In genomic region chr16:26542198-26542597, GRCh38 we compare ENCODE assay signal across 26 cellular contexts.
DNase-seq lines count a peak whose midpoint lies in the region; ATAC-seq, FAIRE-seq and TF ChIP-seq lines count a peak whose summit lies in the region.
"Had no signal": no experiment of that assay in that cellular context is flagged by ENCODE, and none has a peak within 500 bp of the region (broad histone marks: within the 10 kb centered on the region; RNA-seq: fewer than 3 reads in every experiment).

No MANE protein-coding gene starts in this region.

- TF ChIP-seq RAD21 in HepG2 (CRISPR knock-in tag; IDR thresholded peaks at IDR 0.05) (no peak), IMR-90 (IDR thresholded peaks at IDR 0.05; ENCODE audit: low read length) (no peak)

- DNase-seq in HepG2 (ENCODE audit: low spot score) (no peak), right lobe of liver (no peak), IMR-90 (no peak), esophagus muscularis mucosa (ENCODE audit: extremely low spot score) (peak; percentile 37), urothelium cell line (ENCODE audit: low spot score) (no peak), GM03348 (ENCODE audit: low spot score) (no peak), uterus (no peak), T-helper 17 cell (no peak)
- DNase-seq: AML-193; Caco-2; Calu3; CD4-positive, alpha-beta T cell; CD8-positive, alpha-beta T cell; DMS79 treated with DMSO at 0.1 percent for 48 hours; GF-D8 had no signal

- no peak overlapping the region for H2BK120ac ChIP-seq in IMR-90 (ENCODE audit: low read depth, low read length)

- FAIRE-seq in HepG2 (lab: Jason Lieb, UNC) (no peak), urothelium cell line (lab: Jason Lieb, UNC) (peak; percentile 70)
- FAIRE-seq: A549, D721Med, G401.6, GM12878, GM12892, GM18507, GM19239 had no signal

- H3K4me1 Mint-ChIP-seq in T-helper 17 cell = no peaks in the 10 kb centered on the region
- H3K4me1 Mint-ChIP-seq: B cell had no signal

- in situ Hi-C loops in HepG2 (cut with HindIII; ENCODE audit: extremely low pct_ligation_motif_present, low pct_unique_long_range_greater_than_20kb) = no loop called here
- in situ Hi-C loops in IMR-90 (cut with MboI; ENCODE audit: low sequenced_read_pairs) = no loop called here

- H4K91ac ChIP-seq in IMR-90 (ENCODE audit: insufficient read depth, low read depth, low read length) = no peak overlapping the region

- no peak for TF ChIP-seq POLR2A in HepG2 (IDR thresholded peaks at IDR 0.05; ENCODE audit: insufficient read depth in 1 of 2, low read depth in 2 of 2, low read length in 2 of 2)
- TF ChIP-seq POLR2A in right lobe of liver (IDR thresholded peaks at IDR 0.05) = no peak
- TF ChIP-seq POLR2A in IMR-90 (IDR thresholded peaks at IDR 0.05; ENCODE audit: low read depth, low read length) = no peak
- no peak for TF ChIP-seq POLR2A in esophagus muscularis mucosa (IDR thresholded peaks at IDR 0.05; ENCODE audit: low read depth)
- no peak for TF ChIP-seq POLR2A in uterus (IDR thresholded peaks at IDR 0.05)

- H3K4me2 ChIP-seq in HepG2 (ENCODE audit: low read depth, low read length) (no peak overlapping the region), IMR-90 (ENCODE audit: low read depth, low read length) (no peak overlapping the region)
- H3K4me2 ChIP-seq: A549; BLaER1 treated with 17β-estradiol and CSF1 and Interleukin-3, amounts not matched to agents 10 nM and 100 nM had no signal

- no peak overlapping the region for H3K4ac ChIP-seq in IMR-90 (ENCODE audit: low read depth, low read length)

- TF ChIP-seq CTCF in HepG2 (CRISPR knock-in tag; IDR thresholded peaks at IDR 0.05) = no peak
- TF ChIP-seq CTCF in right lobe of liver (IDR thresholded peaks at IDR 0.05) = no peak
- no peak for TF ChIP-seq CTCF in IMR-90 (conservative IDR thresholded peaks at IDR 0.05; ENCODE audit: low read depth, low read length)
- no peak for TF ChIP-seq CTCF in esophagus muscularis mucosa (IDR thresholded peaks at IDR 0.05)
- no peak for TF ChIP-seq CTCF in uterus (IDR thresholded peaks at IDR 0.05)

- H3K27ac Mint-ChIP-seq in T-helper 17 cell = no peak overlapping the region
- H3K27ac Mint-ChIP-seq: B cell; CD4-positive, alpha-beta T cell; CD8-positive, alpha-beta T cell had no signal

- H3K4me1 ChIP-seq in HepG2 (ENCODE audit: insufficient read depth, low read length) = no peaks in the 10 kb centered on the region
- H3K4me1 ChIP-seq in right lobe of liver = no peaks in the 10 kb centered on the region
- no peaks in the 10 kb centered on the region for H3K4me1 ChIP-seq in IMR-90 (ENCODE audit: control insufficient read depth, insufficient read depth, low read length)
- H3K4me1 ChIP-seq in esophagus muscularis mucosa = no peaks in the 10 kb centered on the region
- no peaks in the 10 kb centered on the region for H3K4me1 ChIP-seq in uterus
- H3K4me1 ChIP-seq: A549; BLaER1 treated with 17β-estradiol and CSF1 and Interleukin-3, amounts not matched to agents 10 nM and 100 nM; Caco-2 had no signal

- WGBS in HepG2 (ENCODE audit: low lambda C conversion rate) = 31% methylated on average over 5 of the region's 5 CpGs
- WGBS in right lobe of liver (ENCODE audit: insufficient coverage, low coverage, low lambda C conversion rate, missing lambda C conversion rate) = 90% methylated on average over 5 of the region's 5 CpGs
- 86% methylated on average over 5 of the region's 5 CpGs; no CpG with 5 or more reads in 1 of the 2 experiments for WGBS in IMR-90 (ENCODE audit: extremely low coverage in 2 of 2, insufficient read length in 1 of 2), 2 experiments
- 93% methylated on average over 5 of the region's 5 CpGs for WGBS in esophagus muscularis mucosa

- BruUV-seq in HepG2 (replicated peaks; lab: Mats Ljungman, UMichigan) (no TSS peak), IMR-90 (replicated peaks; lab: Mats Ljungman, UMichigan) (no TSS peak)

- no peaks in the 10 kb centered on the region for H3K36me3 Mint-ChIP-seq in T-helper 17 cell (ENCODE audit: low read depth)
- H3K36me3 Mint-ChIP-seq: CD8-positive, alpha-beta T cell had no signal

- TF ChIP-seq EP300 in HepG2 (IDR thresholded peaks at IDR 0.05; ENCODE audit: low read depth in 2 of 2, low read length in 2 of 2) (no peak), HepG2 (CRISPR knock-in tag; IDR thresholded peaks at IDR 0.05; ENCODE audit: borderline replicate concordance) (no peak), esophagus muscularis mucosa (IDR thresholded peaks at IDR 0.05) (no peak)

- no peak overlapping the region for H3K18ac ChIP-seq in IMR-90 (ENCODE audit: low read depth, low read length)

- peak overlapping the region; percentile 58 for H2BK5ac ChIP-seq in IMR-90 (ENCODE audit: low read depth, low read length, poor library complexity, severe bottlenecking)

- H3K9me3 ChIP-seq in HepG2 (ENCODE audit: low read length) (peaks cover 13% of the 10 kb centered on the region; the same call in 1 of the 2 replicates), right lobe of liver (no peaks in the 10 kb centered on the region), IMR-90 (ENCODE audit: control insufficient read depth, insufficient read depth, low read length) (peaks cover 17% of the 10 kb centered on the region), esophagus muscularis mucosa (no peaks in the 10 kb centered on the region), uterus (no peaks in the 10 kb centered on the region), T-helper 17 cell (ENCODE audit: control insufficient read depth, low read length, poor library complexity, severe bottlenecking) (no peaks in the 10 kb centered on the region)
- H3K9me3 ChIP-seq: A549, Caco-2 had no signal

- H3K14ac ChIP-seq in IMR-90 (replicated peaks; ENCODE audit: low read depth, low read length) = no peak overlapping the region

- POLR2A ChIA-PET in HepG2 (lab: Yijun Ruan, JAX) (no interaction called here), IMR-90 (lab: Charles Lee; ENCODE audit: unreplicated experiment) (no interaction called here)

- H3K27me3 ChIP-seq in HepG2 (ENCODE audit: control insufficient read depth in 1 of 2, insufficient read depth in 2 of 2, low read length in 2 of 2) (no peaks in the 10 kb centered on the region; a peak in 3 of 5 replicates), right lobe of liver (no peaks in the 10 kb centered on the region), IMR-90 (ENCODE audit: control insufficient read depth, insufficient read depth, low read length) (no peaks in the 10 kb centered on the region), esophagus muscularis mucosa (no peaks in the 10 kb centered on the region), uterus (no peaks in the 10 kb centered on the region)
- H3K27me3 ChIP-seq: BLaER1 treated with 17β-estradiol and CSF1 and Interleukin-3, amounts not matched to agents 10 nM and 100 nM had no signal

- no peak overlapping the region for H2BK20ac ChIP-seq in IMR-90 (ENCODE audit: low read depth, low read length)

- H2AK5ac ChIP-seq in IMR-90 (ENCODE audit: low read depth, low read length) = no peak overlapping the region

- H4K20me1 ChIP-seq in HepG2 (ENCODE audit: insufficient read depth, low read length) = no peaks in the 10 kb centered on the region
- H4K20me1 ChIP-seq in IMR-90 (ENCODE audit: insufficient read depth, low read length) = no peaks in the 10 kb centered on the region
- H4K20me1 ChIP-seq: BLaER1 treated with 17β-estradiol and CSF1 and Interleukin-3, amounts not matched to agents 10 nM and 100 nM had no signal

- H3K36me3 ChIP-seq in HepG2 (replicated peaks in 1 of 2; ENCODE audit: control insufficient read depth in 1 of 2, insufficient read depth in 2 of 2, low read length in 2 of 2) (no peaks in the 10 kb centered on the region), right lobe of liver (no peaks in the 10 kb centered on the region), IMR-90 (ENCODE audit: control insufficient read depth, insufficient read depth, low read length) (no peaks in the 10 kb centered on the region), esophagus muscularis mucosa (no peaks in the 10 kb centered on the region), uterus (no peaks in the 10 kb centered on the region)
- H3K36me3 ChIP-seq: BLaER1 treated with 17β-estradiol and CSF1 and Interleukin-3, amounts not matched to agents 10 nM and 100 nM had no signal

- no peaks in the 10 kb centered on the region for H3K27me3 Mint-ChIP-seq in T-helper 17 cell
- H3K27me3 Mint-ChIP-seq: B cell had no signal

- H3K4me3 ChIP-seq in HepG2 (replicated peaks in 1 of 3; ENCODE audit: insufficient read depth in 1 of 3, low read depth in 2 of 3, low read length in 3 of 3) (no peak overlapping the region), right lobe of liver (no peak overlapping the region), IMR-90 (ENCODE audit: insufficient read depth, low read depth, low read length) (no peak overlapping the region), esophagus muscularis mucosa (no peak overlapping the region), uterus (no peak overlapping the region)
- H3K4me3 ChIP-seq: A549; BLaER1 treated with 17β-estradiol and CSF1 and Interleukin-3, amounts not matched to agents 10 nM and 100 nM; GM12878 had no signal

- H2AFZ ChIP-seq in HepG2 (ENCODE audit: low read length) = no peak overlapping the region
- peak overlapping the region; percentile 7 for H2AFZ ChIP-seq in IMR-90 (replicated peaks; ENCODE audit: low read length, poor library complexity)

- no peak for ATAC-seq in HepG2
- ATAC-seq in right lobe of liver = no peak
- no peak for ATAC-seq in IMR-90 (ENCODE audit: low read depth)
- ATAC-seq in T-helper 17 cell = no peak
- ATAC-seq: A549; CD8-positive, alpha-beta T cell; GM12878 had no signal

- H3K23ac ChIP-seq in IMR-90 (ENCODE audit: low read depth, low read length) = no peak overlapping the region

- no peaks in the 10 kb centered on the region for H3K9me1 ChIP-seq in IMR-90 (ENCODE audit: insufficient read depth, low read length)

- no peak overlapping the region for H2BK15ac ChIP-seq in IMR-90 (ENCODE audit: low read depth, low read length)

- H3K27ac ChIP-seq in HepG2 (ENCODE audit: extremely low read length, insufficient read depth, low read length) (no peak overlapping the region), right lobe of liver (no peak overlapping the region), IMR-90 (ENCODE audit: insufficient read depth, low read length) (no peak overlapping the region), esophagus muscularis mucosa (replicated peaks in 1 of 4) (no peak overlapping the region), uterus (no peak overlapping the region)
- H3K27ac ChIP-seq: 22Rv1; A549; BLaER1 treated with 17β-estradiol and CSF1 and Interleukin-3, amounts not matched to agents 10 nM and 100 nM; C4-2B had no signal

- H3K79me2 ChIP-seq in HepG2 (ENCODE audit: insufficient read depth, low read length) = no peaks in the 10 kb centered on the region

- no peak overlapping the region for H3K4me3 Mint-ChIP-seq in T-helper 17 cell
- H3K4me3 Mint-ChIP-seq: B cell; CD4-positive, alpha-beta T cell; CD8-positive, alpha-beta T cell had no signal

- dilution Hi-C loops in IMR-90 (cut with HindIII; ENCODE audit: low sequenced_read_pairs, unreplicated experiment) = no loop called here

- no peak overlapping the region for H4K5ac ChIP-seq in IMR-90 (ENCODE audit: low read depth, low read length)

- intact Hi-C loops in HepG2 (cut with micrococcal nuclease; ENCODE audit: unreplicated experiment) (no loop called here), right lobe of liver (cut with DNase I) (no loop called here), IMR-90 (cut with micrococcal nuclease) (no loop called here), esophagus muscularis mucosa (cut with DNase I) (no loop called here), uterus (cut with DNase I; ENCODE audit: low total_unique reads) (no loop called here)

- H3K9ac ChIP-seq in HepG2 (ENCODE audit: insufficient read depth, low read depth, low read length) (no peak overlapping the region), IMR-90 (ENCODE audit: low read depth, low read length) (no peak overlapping the region)
- H3K9ac ChIP-seq: BLaER1 treated with 17β-estradiol and CSF1 and Interleukin-3, amounts not matched to agents 10 nM and 100 nM had no signal

- no peak overlapping the region for H3K56ac ChIP-seq in IMR-90 (ENCODE audit: extremely low read depth, insufficient read depth, low read length)

- no peaks in the 10 kb centered on the region for H3K79me1 ChIP-seq in IMR-90 (ENCODE audit: low read depth in 1 of 2, low read length in 2 of 2)

- H2AK9ac ChIP-seq in IMR-90 (replicated peaks; ENCODE audit: low read depth, low read length, poor library complexity) = no peak overlapping the region

- CTCF ChIA-PET in HepG2 (lab: Yijun Ruan, JAX; ENCODE audit: low intra/inter-chr PET ratio, low total read pairs) = no interaction called here
- CTCF ChIA-PET in IMR-90 (lab: Yijun Ruan, JAX) = no interaction called here

- H4K8ac ChIP-seq in IMR-90 (ENCODE audit: low read depth in 2 of 2, low read length in 2 of 2) = no peak overlapping the region
